In genomic region chr3:46378426-46378942, GRCh38 we compare ENCODE assay signal across 8 cellular contexts. TPM values are rescaled to one million over a fixed set of nuclear protein-coding genes. Genes with fewer than 3 reads are reported as not detected.
A peak's percentile ranks its signal among the peaks of the same experiment; 100 is the strongest.
DNase-seq lines count a peak whose midpoint lies in the region; ATAC-seq and TF ChIP-seq lines count a peak whose summit lies in the region.

No MANE protein-coding gene starts in this region.

- H4K20me1 ChIP-seq in DND-41 (ENCODE audit: insufficient read depth, low read length) = no peaks in the 10 kb centered on the region

- no peaks in the 10 kb centered on the region for H3K79me2 ChIP-seq in DND-41 (ENCODE audit: insufficient read depth, low read length)

- H3K4me1 ChIP-seq in DND-41 (ENCODE audit: insufficient read depth, low read length) = peaks cover 77% of the 10 kb centered on the region
- H3K4me1 ChIP-seq in lower lobe of right lung = peaks cover 47% of the 10 kb centered on the region

- no peak overlapping the region for H3K4me2 ChIP-seq in DND-41 (ENCODE audit: insufficient read depth, low read length)

- no peaks in the 10 kb centered on the region for H3K9me3 ChIP-seq in DND-41 (ENCODE audit: insufficient read depth, low read length, severe bottlenecking)
- H3K9me3 ChIP-seq in MG63 = no peaks in the 10 kb centered on the region
- no peaks in the 10 kb centered on the region for H3K9me3 ChIP-seq in lower lobe of right lung

- H3K36me3 ChIP-seq in DND-41 (ENCODE audit: insufficient read depth, low read length) (no peaks in the 10 kb centered on the region), MG63 (no peaks in the 10 kb centered on the region), lower lobe of right lung (no peaks in the 10 kb centered on the region)

- ATAC-seq in DND-41 (ENCODE audit: insufficient read depth, low read depth) (no peak), lower lobe of right lung (peak; percentile 64 to 79)

- H3K27me3 ChIP-seq in DND-41 (ENCODE audit: insufficient read depth, low read length, poor library complexity) = no peaks in the 10 kb centered on the region
- no peaks in the 10 kb centered on the region for H3K27me3 ChIP-seq in MG63
- H3K27me3 ChIP-seq in lower lobe of right lung (ENCODE audit: low read depth) = no peaks in the 10 kb centered on the region

- H2AFZ ChIP-seq in DND-41 (ENCODE audit: low read depth, low read length) = no peak overlapping the region

- TF ChIP-seq CTCF in DND-41 (IDR thresholded peaks at IDR 0.05; ENCODE audit: borderline replicate concordance, extremely low read depth, low read length, poor library complexity, severe bottlenecking) (peak; percentile 56), lower lobe of right lung (IDR thresholded peaks at IDR 0.05) (peak; percentile 81)

- DNase-seq in DND-41 = peak; percentile 48
- DNase-seq in MG63 = peak; percentile 45
- peak; percentile 83 for DNase-seq in activated CD4-positive, alpha-beta T cell treated with anti-CD3 and anti-CD28 coated beads for 48 hours
- DNase-seq in dedifferentiated amniotic fluid mesenchymal stem cell (ENCODE audit: extremely low spot score) = peak; percentile 17
- peak; percentile 77 for DNase-seq in lower lobe of right lung
- DNase-seq in stimulated activated CD8-positive, alpha-beta memory T cell treated with anti-CD3 and anti-CD28 coated beads, Interleukin-4, amount 100 ng/mL, for 1 hour (ENCODE audit: low read depth in 2 of 2, low spot score in 1 of 2) = peak; percentile 28 to 39
- no peak for DNase-seq in NCI-H1105 (lab: John Stamatoyannopoulos, UW)
- no peak for DNase-seq in NCI-H187 treated with DMSO at 0.1 percent for 48 hours (lab: John Stamatoyannopoulos, UW)

- no peak overlapping the region for H3K9ac ChIP-seq in DND-41 (ENCODE audit: low read depth, low read length)

- H3K27ac ChIP-seq in DND-41 (ENCODE audit: low read length) (peak overlapping the region; percentile 15; the same call in 1 of the 2 replicates), lower lobe of right lung (no peak overlapping the region)

- H3K4me3 ChIP-seq in DND-41 (ENCODE audit: low read depth in 1 of 2, low read length in 2 of 2) (no peak overlapping the region), MG63 (no peak overlapping the region), lower lobe of right lung (no peak overlapping the region)

- intact Hi-C loops in lower lobe of right lung (cut with DNase I) = loop anchor here (10.0 kb wide), 1 partner anchor 294 kb away; no protein-coding TSS in a partner anchor

RNA-seq across cellular contexts. Expression of gene CCR5, which starts 7.7 kb away (rescaled TPM):
- total RNA-seq in MG63 (2014; rRNA removed; shearing (Covaris generic); ENCODE audit: low replicate concordance) = not detected in 2 replicates
- 5.3 TPM for total RNA-seq in lower lobe of right lung

RNA-seq across cellular contexts. Expression of gene CCR2, which starts 24.6 kb away (rescaled TPM):
- total RNA-seq in MG63 (2014; rRNA removed; shearing (Covaris generic); ENCODE audit: low replicate concordance) = not detected in 2 replicates
- total RNA-seq in lower lobe of right lung = 15.8 TPM

RNA-seq across cellular contexts. Expression of gene CCRL2, which starts 28.6 kb away (rescaled TPM):
- total RNA-seq in MG63 (2014; rRNA removed; shearing (Covaris generic); ENCODE audit: low replicate concordance) = not detected in 2 replicates
- 23.5 TPM for total RNA-seq in lower lobe of right lung

Comparison
In these comparisons a context has a peak if more than half of its experiments do, and no peak if none do; other contexts are left out.
1. DNase-seq: peak in DND-41 (single experiment), MG63 (single experiment), activated CD4-positive, alpha-beta T cell treated with anti-CD3 and anti-CD28 coated beads for 48 hours (single experiment), dedifferentiated amniotic fluid mesenchymal stem cell (single experiment), lower lobe of right lung (single experiment) and stimulated activated CD8-positive, alpha-beta memory T cell treated with anti-CD3 and anti-CD28 coated beads, Interleukin-4, amount 100 ng/mL, for 1 hour (2 of 2); none in NCI-H1105 (single experiment) and NCI-H187 treated with DMSO at 0.1 percent for 48 hours (single experiment).
2. RNA of gene CCR2, which starts 24.6 kb away (total RNA-seq): 15.8 TPM in lower lobe of right lung (single experiment); not detected in MG63; every median in the first group is over 10 times any median in the second.